Comparison of ENCODE assay signal across 27 cellular contexts in the genomic region with DNA sequence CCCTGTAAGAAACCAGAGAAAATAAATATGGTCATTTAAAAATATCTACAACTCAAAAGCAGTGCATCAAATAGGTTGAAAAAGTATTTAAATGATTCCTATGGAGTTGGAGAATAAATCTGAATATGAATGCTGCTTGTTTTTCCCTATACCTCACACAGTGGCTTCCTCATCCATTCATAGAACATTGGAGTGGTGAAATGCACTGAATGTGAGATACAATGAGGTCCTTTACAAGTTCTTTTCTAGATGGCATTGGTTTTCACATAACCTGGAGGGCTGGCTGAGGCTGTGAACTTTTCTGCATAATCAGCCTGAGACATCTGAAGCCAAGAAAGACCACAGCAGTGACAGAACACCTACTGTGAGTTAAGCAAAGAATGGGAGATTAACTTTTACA.
"Had no signal": no experiment of that assay in that cellular context is flagged by ENCODE, and none has a peak within 500 bp of the region (broad histone marks: within the 10 kb centered on the region; RNA-seq: fewer than 3 reads in every experiment).

No MANE protein-coding gene starts in this region.

- H3K27ac ChIP-seq: colonic mucosa, esophagus muscularis mucosa, foreskin keratinocyte, gastroesophageal sphincter, lower lobe of right lung, ovary, psoas muscle, sigmoid colon, stomach, thyroid gland had no signal

- H3K27ac Mint-ChIP-seq: dendritic cell treated with granulocyte-macrophage colony-stimulating factor and Interleukin-4, amounts not matched to agents 40 ng/mL and 50 ng/mL, for 4 days; immature natural killer cell; natural killer cell; stimulated activated effector memory CD8-positive, alpha-beta T cell treated with anti-CD3 and anti-CD28 coated beads, Interleukin-12 subunit alpha, Interleukin-12 subunit beta, amount 100 ng/mL, for 72 hours had no signal

- H3K4me3 ChIP-seq: colonic mucosa, esophagus muscularis mucosa, gastroesophageal sphincter, lower lobe of right lung, ovary, psoas muscle, sigmoid colon, stomach, thyroid gland had no signal

- H3K9me3 ChIP-seq: colonic mucosa, esophagus muscularis mucosa, gastroesophageal sphincter, lower lobe of right lung, ovary, psoas muscle, sigmoid colon, stomach, thyroid gland had no signal

- H3K27me3 Mint-ChIP-seq: dendritic cell treated with granulocyte-macrophage colony-stimulating factor and Interleukin-4, amounts not matched to agents 40 ng/mL and 50 ng/mL, for 4 days had no signal

- H3K4me1 ChIP-seq: colonic mucosa, esophagus muscularis mucosa, foreskin keratinocyte, gastroesophageal sphincter, lower lobe of right lung, psoas muscle, sigmoid colon, stomach, thyroid gland had no signal

- ATAC-seq: foreskin keratinocyte; gastroesophageal sphincter; left colon; left ventricle myocardium superior; lower lobe of right lung; natural killer cell; psoas muscle; right cardiac atrium; stimulated activated effector memory CD8-positive, alpha-beta T cell treated with anti-CD3 and anti-CD28 coated beads, Interleukin-12 subunit alpha, Interleukin-12 subunit beta, amount 100 ng/mL, for 72 hours had no signal

- H3K4me3 Mint-ChIP-seq: dendritic cell treated with granulocyte-macrophage colony-stimulating factor and Interleukin-4, amounts not matched to agents 40 ng/mL and 50 ng/mL, for 4 days; immature natural killer cell; natural killer cell; stimulated activated effector memory CD8-positive, alpha-beta T cell treated with anti-CD3 and anti-CD28 coated beads, Interleukin-12 subunit alpha, Interleukin-12 subunit beta, amount 100 ng/mL, for 72 hours had no signal

- H3K36me3 ChIP-seq: colonic mucosa, esophagus muscularis mucosa, gastroesophageal sphincter, lower lobe of right lung, ovary, sigmoid colon, stomach, thyroid gland had no signal

- H3K4me1 Mint-ChIP-seq: immature natural killer cell; natural killer cell; stimulated activated effector memory CD8-positive, alpha-beta T cell treated with anti-CD3 and anti-CD28 coated beads, Interleukin-12 subunit alpha, Interleukin-12 subunit beta, amount 100 ng/mL, for 72 hours had no signal

- H3K36me3 Mint-ChIP-seq: immature natural killer cell; natural killer cell; stimulated activated effector memory CD8-positive, alpha-beta T cell treated with anti-CD3 and anti-CD28 coated beads, Interleukin-12 subunit alpha, Interleukin-12 subunit beta, amount 100 ng/mL, for 72 hours had no signal

- H3K27me3 ChIP-seq: colonic mucosa, esophagus muscularis mucosa, foreskin keratinocyte, gastroesophageal sphincter, ovary, thyroid gland had no signal

- DNase-seq: colonic mucosa; effector CD8-positive, alpha-beta T cell; foreskin keratinocyte; hypothalamus; immature natural killer cell; islet precursor cell; kidney glomerular epithelial cell; left colon; left ventricle myocardium superior; lower lobe of right lung; natural killer cell; occipital lobe; ovary; posterior cingulate gyrus; psoas muscle; right cardiac atrium; sigmoid colon; stimulated activated CD4-positive, alpha-beta T cell treated with anti-CD3 and anti-CD28 coated beads, Interleukin-2, amount 100 ng/mL, for 24 hours; stimulated activated CD4-positive, alpha-beta T cell treated with anti-CD3 and anti-CD28 coated beads, Interleukin-4, amount 100 ng/mL, for 24 hours; stimulated activated naive CD4-positive, alpha-beta T cell treated with Interleukin-2 at 50 U/mL for 16 hours; stomach; thyroid gland; trophoblast cell had no signal
